ENCODE assay signal across 8 cellular contexts in genomic region chr13:106535552-106536243, GRCh38. TPM values are rescaled to one million over a fixed set of nuclear protein-coding genes. Genes with fewer than 3 reads are reported as not detected.
A peak's percentile ranks its signal among the peaks of the same experiment; 100 is the strongest.
DNase-seq lines count a peak whose midpoint lies in the region; ATAC-seq, FAIRE-seq and TF ChIP-seq lines count a peak whose summit lies in the region.

A gene with protein sequence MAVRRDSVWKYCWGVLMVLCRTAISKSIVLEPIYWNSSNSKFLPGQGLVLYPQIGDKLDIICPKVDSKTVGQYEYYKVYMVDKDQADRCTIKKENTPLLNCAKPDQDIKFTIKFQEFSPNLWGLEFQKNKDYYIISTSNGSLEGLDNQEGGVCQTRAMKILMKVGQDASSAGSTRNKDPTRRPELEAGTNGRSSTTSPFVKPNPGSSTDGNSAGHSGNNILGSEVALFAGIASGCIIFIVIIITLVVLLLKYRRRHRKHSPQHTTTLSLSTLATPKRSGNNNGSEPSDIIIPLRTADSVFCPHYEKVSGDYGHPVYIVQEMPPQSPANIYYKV (minus strand): TSS chr13:106535662. CDS start chr13:106534964, 698 bp downstream.

- no peaks in the 10 kb centered on the region for H3K9me3 ChIP-seq in T-helper 17 cell (ENCODE audit: control insufficient read depth, low read length, poor library complexity, severe bottlenecking)
- H3K9me3 ChIP-seq in psoas muscle = no peaks in the 10 kb centered on the region

- H3K27me3 Mint-ChIP-seq in T-helper 17 cell = peaks cover 23% of the 10 kb centered on the region

- H3K36me3 ChIP-seq in psoas muscle (ENCODE audit: insufficient read depth in 1 of 2, low read depth in 1 of 2) (peaks cover 0 to under 1% of the 10 kb centered on the region in 2 donors), urinary bladder (ENCODE audit: insufficient read depth) (no peaks in the 10 kb centered on the region)

- DNase-seq in GM12891 (ENCODE audit: insufficient read length, low spot score) = peak; percentile 97
- DNase-seq in NCI-H1105 treated with DMSO at 0.1 percent for 48 hours (lab: John Stamatoyannopoulos, UW) = peak; percentile 97
- DNase-seq in T-helper 17 cell = peak; percentile 83 to 87 (median 85)
- peak; percentile 94 for DNase-seq in left ventricle myocardium superior
- DNase-seq in psoas muscle = peak; percentile 90 to 94

- FAIRE-seq in GM12891 (lab: Jason Lieb, UNC) = peak; percentile 97

- peak within 1 kb of the TSS; percentile 87 for H3K27ac Mint-ChIP-seq in T-helper 17 cell

- H3K4me1 Mint-ChIP-seq in T-helper 17 cell = peaks cover 18% of the 10 kb centered on the region

- WGBS in psoas muscle, 3 donors = 0% methylated on average over 49 to 102 of the region's 102 CpGs
- WGBS in urinary bladder = under 1% methylated on average over 102 of the region's 102 CpGs

- TF ChIP-seq POLR2A in GM12891 (IDR thresholded peaks at IDR 0.05; ENCODE audit: low read depth, low read length) = no peak

- peaks cover under 1% of the 10 kb centered on the region for H3K36me3 Mint-ChIP-seq in T-helper 17 cell (ENCODE audit: low read depth)

- peak within 1 kb of the TSS; percentile 37 for H3K27ac ChIP-seq in angular gyrus (ENCODE audit: low read depth, low read length)
- peak within 1 kb of the TSS; percentile 78 for H3K27ac ChIP-seq in psoas muscle
- peak within 1 kb of the TSS; percentile 53 for H3K27ac ChIP-seq in urinary bladder (ENCODE audit: low read depth)

- no peaks in the 10 kb centered on the region for H3K4me1 ChIP-seq in psoas muscle
- H3K4me1 ChIP-seq in urinary bladder (ENCODE audit: insufficient read depth) = no peaks in the 10 kb centered on the region

- ATAC-seq in HG02642 (IDR thresholded peaks at IDR 0.05; ENCODE audit: poor library complexity, unreplicated experiment) (peak; percentile 96), T-helper 17 cell (peak; percentile 94), left ventricle myocardium superior (peak; percentile 97), psoas muscle (peak; percentile 89 to 94 (median 93))

- intact Hi-C loops in left ventricle myocardium superior (cut with micrococcal nuclease) = loop anchor here (10.0 kb wide), 1 partner anchor 1961 kb away; no protein-coding TSS in a partner anchor
- intact Hi-C loops in psoas muscle (cut with DNase I) = loop anchor here (10.0 kb wide), 2 partner anchors 1131 to 1961 kb away; no protein-coding TSS in a partner anchor

- no peaks in the 10 kb centered on the region for H3K27me3 ChIP-seq in psoas muscle (ENCODE audit: insufficient read depth in 3 of 3, low read length in 2 of 3)

- no peak for TF ChIP-seq CTCF in psoas muscle (IDR thresholded peaks at IDR 0.05)

- H3K4me3 Mint-ChIP-seq in T-helper 17 cell = peak within 1 kb of the TSS; percentile 97

- H3K4me3 ChIP-seq in psoas muscle (peak within 1 kb of the TSS; percentile 75), urinary bladder (ENCODE audit: low read depth, low read length) (peak within 1 kb of the TSS; percentile 87)

TF ChIP-seq in GM12891, 5 proteins besides CTCF, POLR2A, EP300 and RAD21:
- TF ChIP-seq TAF1 (IDR thresholded peaks at IDR 0.05; ENCODE audit: low read depth, low read length) (no peak), PAX5 (IDR thresholded peaks at IDR 0.05; ENCODE audit: insufficient read depth, low read length, severe bottlenecking) (no peak), SPI1 (IDR thresholded peaks at IDR 0.05; ENCODE audit: low read depth, low read length) (no peak), POLR2AphosphoS5 (IDR thresholded peaks at IDR 0.05; ENCODE audit: low read depth, low read length) (no peak), POU2F2 (IDR thresholded peaks at IDR 0.05; ENCODE audit: low read depth, low read length) (no peak)

RNA-seq across cellular contexts. Expression of the gene that starts here (rescaled TPM):
- polyA plus RNA-seq in GM12891 (2012; ENCODE audit: low read depth, missing spikeins) = 0.10 TPM
- total RNA-seq in T-helper 17 cell (under 1 TPM; 0.35 to 0.37 TPM), left ventricle myocardium superior (9.2 TPM), psoas muscle (10 to 100 TPM in 1 of 4 donors, 1 to 10 TPM in 3; 6.6 to 10.8 (median 9.4) TPM), urinary bladder (31.8 TPM)
- polyA plus RNA-seq in psoas muscle (1 to 10 TPM; 5.8 to 9.2 (median 6.7) TPM), urinary bladder (19.2 TPM)

Comparison
In these comparisons a context has a peak if more than half of its experiments do, and no peak if none do; other contexts are left out.
1. Peak in every context shown above with its lines: DNase-seq, ATAC-seq, H3K4me3 ChIP-seq and H3K27ac ChIP-seq.
2. Peak in DNase-seq and ATAC-seq in T-helper 17 cell; RNA of the gene not detected or under 1 TPM.